In the genomic region with DNA sequence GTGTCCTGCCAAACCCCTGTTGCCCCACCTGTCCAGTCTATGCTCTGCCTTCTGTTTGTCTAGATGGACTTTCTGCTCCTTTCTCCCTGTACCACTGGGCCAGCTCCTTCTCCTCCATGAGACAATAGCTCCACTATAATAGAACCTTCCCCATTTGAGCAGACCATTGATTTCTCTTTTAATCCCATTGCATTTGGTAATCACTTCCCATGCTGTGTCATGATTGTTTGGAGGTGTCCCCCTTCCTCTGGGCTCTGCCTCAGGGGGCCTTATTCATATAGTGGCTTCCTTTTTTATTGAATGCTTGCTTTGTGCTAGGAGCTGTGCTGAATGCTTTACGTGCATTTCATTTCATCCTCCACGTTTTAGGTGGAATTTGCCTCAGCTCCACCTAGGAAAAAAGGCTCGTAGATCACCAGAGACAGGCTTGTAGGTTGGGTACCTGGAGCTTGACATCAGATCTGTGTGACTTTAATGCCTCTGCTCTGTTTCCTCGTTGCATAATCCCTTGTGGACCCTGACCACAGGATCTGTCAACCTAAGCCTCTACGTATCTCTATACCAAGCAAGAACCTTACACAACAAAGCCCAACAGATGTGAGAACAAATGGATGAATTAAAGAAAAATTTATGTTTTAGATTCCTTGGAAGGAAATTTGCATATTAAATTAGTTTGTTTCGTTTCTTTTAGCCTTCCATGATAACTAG, we compare ENCODE assay signal across 1 cellular context.
TF ChIP-seq lines count a peak whose summit lies in the region.

No MANE protein-coding gene starts in this region.

TF ChIP-seq in HepG2, 621 proteins besides CTCF, POLR2A, EP300 and RAD21 (continued from another document):
- TF ChIP-seq, protein P1, sequence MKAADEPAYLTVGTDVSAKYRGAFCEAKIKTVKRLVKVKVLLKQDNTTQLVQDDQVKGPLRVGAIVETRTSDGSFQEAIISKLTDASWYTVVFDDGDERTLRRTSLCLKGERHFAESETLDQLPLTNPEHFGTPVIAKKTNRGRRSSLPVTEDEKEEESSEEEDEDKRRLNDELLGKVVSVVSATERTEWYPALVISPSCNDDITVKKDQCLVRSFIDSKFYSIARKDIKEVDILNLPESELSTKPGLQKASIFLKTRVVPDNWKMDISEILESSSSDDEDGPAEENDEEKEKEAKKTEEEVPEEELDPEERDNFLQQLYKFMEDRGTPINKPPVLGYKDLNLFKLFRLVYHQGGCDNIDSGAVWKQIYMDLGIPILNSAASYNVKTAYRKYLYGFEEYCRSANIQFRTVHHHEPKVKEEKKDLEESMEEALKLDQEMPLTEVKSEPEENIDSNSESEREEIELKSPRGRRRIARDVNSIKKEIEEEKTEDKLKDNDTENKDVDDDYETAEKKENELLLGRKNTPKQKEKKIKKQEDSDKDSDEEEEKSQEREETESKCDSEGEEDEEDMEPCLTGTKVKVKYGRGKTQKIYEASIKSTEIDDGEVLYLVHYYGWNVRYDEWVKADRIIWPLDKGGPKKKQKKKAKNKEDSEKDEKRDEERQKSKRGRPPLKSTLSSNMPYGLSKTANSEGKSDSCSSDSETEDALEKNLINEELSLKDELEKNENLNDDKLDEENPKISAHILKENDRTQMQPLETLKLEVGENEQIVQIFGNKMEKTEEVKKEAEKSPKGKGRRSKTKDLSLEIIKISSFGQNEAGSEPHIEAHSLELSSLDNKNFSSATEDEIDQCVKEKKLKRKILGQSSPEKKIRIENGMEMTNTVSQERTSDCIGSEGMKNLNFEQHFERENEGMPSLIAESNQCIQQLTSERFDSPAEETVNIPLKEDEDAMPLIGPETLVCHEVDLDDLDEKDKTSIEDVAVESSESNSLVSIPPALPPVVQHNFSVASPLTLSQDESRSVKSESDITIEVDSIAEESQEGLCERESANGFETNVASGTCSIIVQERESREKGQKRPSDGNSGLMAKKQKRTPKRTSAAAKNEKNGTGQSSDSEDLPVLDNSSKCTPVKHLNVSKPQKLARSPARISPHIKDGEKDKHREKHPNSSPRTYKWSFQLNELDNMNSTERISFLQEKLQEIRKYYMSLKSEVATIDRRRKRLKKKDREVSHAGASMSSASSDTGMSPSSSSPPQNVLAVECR (CRISPR knock-in tag; IDR thresholded peaks at IDR 0.05; ENCODE audit: borderline replicate concordance) = peak; percentile 31; the same call in 1 of the 2 replicates
- TF ChIP-seq, protein P2, sequence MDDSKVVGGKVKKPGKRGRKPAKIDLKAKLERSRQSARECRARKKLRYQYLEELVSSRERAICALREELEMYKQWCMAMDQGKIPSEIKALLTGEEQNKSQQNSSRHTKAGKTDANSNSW (CRISPR knock-in tag; IDR thresholded peaks at IDR 0.05; ENCODE audit: borderline replicate concordance) = no peak
- TF ChIP-seq, protein P3, sequence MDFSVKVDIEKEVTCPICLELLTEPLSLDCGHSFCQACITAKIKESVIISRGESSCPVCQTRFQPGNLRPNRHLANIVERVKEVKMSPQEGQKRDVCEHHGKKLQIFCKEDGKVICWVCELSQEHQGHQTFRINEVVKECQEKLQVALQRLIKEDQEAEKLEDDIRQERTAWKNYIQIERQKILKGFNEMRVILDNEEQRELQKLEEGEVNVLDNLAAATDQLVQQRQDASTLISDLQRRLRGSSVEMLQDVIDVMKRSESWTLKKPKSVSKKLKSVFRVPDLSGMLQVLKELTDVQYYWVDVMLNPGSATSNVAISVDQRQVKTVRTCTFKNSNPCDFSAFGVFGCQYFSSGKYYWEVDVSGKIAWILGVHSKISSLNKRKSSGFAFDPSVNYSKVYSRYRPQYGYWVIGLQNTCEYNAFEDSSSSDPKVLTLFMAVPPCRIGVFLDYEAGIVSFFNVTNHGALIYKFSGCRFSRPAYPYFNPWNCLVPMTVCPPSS (IDR thresholded peaks at IDR 0.05) = no peak
- TF ChIP-seq ZNF563 (CRISPR knock-in tag; IDR thresholded peaks at IDR 0.05) (no peak), ZFP82 (CRISPR knock-in tag; IDR thresholded peaks at IDR 0.05; ENCODE audit: borderline replicate concordance) (no peak), SAP130 (CRISPR knock-in tag; IDR thresholded peaks at IDR 0.05; ENCODE audit: low read depth) (peak; percentile 44), MED1 (CRISPR knock-in tag; IDR thresholded peaks at IDR 0.05) (peak; percentile 34; the same call in 1 of the 2 replicates), GABPA (IDR thresholded peaks at IDR 0.05; ENCODE audit: low read depth, low read length) (no peak), GABPA (CRISPR knock-in tag; IDR thresholded peaks at IDR 0.05; ENCODE audit: low read depth) (no peak), IRX3 (CRISPR knock-in tag; IDR thresholded peaks at IDR 0.05; ENCODE audit: borderline replicate concordance, low read depth) (no peak), TBX3 (IDR thresholded peaks at IDR 0.05; ENCODE audit: borderline replicate concordance) (no peak), HNF4A (CRISPR knock-in tag; IDR thresholded peaks at IDR 0.05) (peak; percentile 88), PHF8 (CRISPR knock-in tag; IDR thresholded peaks at IDR 0.05) (no peak), ETV6 (CRISPR knock-in tag; conservative IDR thresholded peaks at IDR 0.05) (no peak), ZBTB21 (CRISPR knock-in tag; IDR thresholded peaks at IDR 0.05) (no peak), NR2F6 (IDR thresholded peaks at IDR 0.05) (no peak), NR2F6 (CRISPR knock-in tag; IDR thresholded peaks at IDR 0.05) (no peak), ZNF260 (CRISPR knock-in tag; IDR thresholded peaks at IDR 0.05; ENCODE audit: borderline replicate concordance, low read depth) (no peak), ZNF501 (CRISPR knock-in tag; IDR thresholded peaks at IDR 0.05) (no peak), PCBP1 (IDR thresholded peaks at IDR 0.05; ENCODE audit: borderline replicate concordance, low read depth, low read length) (no peak), NFIC (IDR thresholded peaks at IDR 0.05; ENCODE audit: low read length) (no peak), ZNF879 (CRISPR knock-in tag; IDR thresholded peaks at IDR 0.05) (no peak), YY1 (IDR thresholded peaks at IDR 0.05; ENCODE audit: insufficient read depth, insufficient replicate concordance, low read depth, low read length) (no peak), NCOA2 (CRISPR knock-in tag; IDR thresholded peaks at IDR 0.05) (no peak), IKZF4 (CRISPR knock-in tag; IDR thresholded peaks at IDR 0.05; ENCODE audit: borderline replicate concordance, low read depth, not compliant biosample characterization) (no peak)
- TF ChIP-seq, protein P4, sequence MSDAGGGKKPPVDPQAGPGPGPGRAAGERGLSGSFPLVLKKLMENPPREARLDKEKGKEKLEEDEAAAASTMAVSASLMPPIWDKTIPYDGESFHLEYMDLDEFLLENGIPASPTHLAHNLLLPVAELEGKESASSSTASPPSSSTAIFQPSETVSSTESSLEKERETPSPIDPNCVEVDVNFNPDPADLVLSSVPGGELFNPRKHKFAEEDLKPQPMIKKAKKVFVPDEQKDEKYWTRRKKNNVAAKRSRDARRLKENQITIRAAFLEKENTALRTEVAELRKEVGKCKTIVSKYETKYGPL (CRISPR knock-in tag; IDR thresholded peaks at IDR 0.05) = peak; percentile 96
- TF ChIP-seq, protein P5, sequence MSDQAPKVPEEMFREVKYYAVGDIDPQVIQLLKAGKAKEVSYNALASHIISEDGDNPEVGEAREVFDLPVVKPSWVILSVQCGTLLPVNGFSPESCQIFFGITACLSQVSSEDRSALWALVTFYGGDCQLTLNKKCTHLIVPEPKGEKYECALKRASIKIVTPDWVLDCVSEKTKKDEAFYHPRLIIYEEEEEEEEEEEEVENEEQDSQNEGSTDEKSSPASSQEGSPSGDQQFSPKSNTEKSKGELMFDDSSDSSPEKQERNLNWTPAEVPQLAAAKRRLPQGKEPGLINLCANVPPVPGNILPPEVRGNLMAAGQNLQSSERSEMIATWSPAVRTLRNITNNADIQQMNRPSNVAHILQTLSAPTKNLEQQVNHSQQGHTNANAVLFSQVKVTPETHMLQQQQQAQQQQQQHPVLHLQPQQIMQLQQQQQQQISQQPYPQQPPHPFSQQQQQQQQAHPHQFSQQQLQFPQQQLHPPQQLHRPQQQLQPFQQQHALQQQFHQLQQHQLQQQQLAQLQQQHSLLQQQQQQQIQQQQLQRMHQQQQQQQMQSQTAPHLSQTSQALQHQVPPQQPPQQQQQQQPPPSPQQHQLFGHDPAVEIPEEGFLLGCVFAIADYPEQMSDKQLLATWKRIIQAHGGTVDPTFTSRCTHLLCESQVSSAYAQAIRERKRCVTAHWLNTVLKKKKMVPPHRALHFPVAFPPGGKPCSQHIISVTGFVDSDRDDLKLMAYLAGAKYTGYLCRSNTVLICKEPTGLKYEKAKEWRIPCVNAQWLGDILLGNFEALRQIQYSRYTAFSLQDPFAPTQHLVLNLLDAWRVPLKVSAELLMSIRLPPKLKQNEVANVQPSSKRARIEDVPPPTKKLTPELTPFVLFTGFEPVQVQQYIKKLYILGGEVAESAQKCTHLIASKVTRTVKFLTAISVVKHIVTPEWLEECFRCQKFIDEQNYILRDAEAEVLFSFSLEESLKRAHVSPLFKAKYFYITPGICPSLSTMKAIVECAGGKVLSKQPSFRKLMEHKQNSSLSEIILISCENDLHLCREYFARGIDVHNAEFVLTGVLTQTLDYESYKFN (CRISPR knock-in tag; conservative IDR thresholded peaks at IDR 0.05) = 0 out of 2 replicates have a peak, but pooled peaks have one; percentile 28
- TF ChIP-seq, protein P6, sequence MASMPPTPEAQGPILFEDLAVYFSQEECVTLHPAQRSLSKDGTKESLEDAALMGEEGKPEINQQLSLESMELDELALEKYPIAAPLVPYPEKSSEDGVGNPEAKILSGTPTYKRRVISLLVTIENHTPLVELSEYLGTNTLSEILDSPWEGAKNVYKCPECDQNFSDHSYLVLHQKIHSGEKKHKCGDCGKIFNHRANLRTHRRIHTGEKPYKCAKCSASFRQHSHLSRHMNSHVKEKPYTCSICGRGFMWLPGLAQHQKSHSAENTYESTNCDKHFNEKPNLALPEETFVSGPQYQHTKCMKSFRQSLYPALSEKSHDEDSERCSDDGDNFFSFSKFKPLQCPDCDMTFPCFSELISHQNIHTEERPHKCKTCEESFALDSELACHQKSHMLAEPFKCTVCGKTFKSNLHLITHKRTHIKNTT (CRISPR knock-in tag; IDR thresholded peaks at IDR 0.05) = no peak
- TF ChIP-seq, protein P7, sequence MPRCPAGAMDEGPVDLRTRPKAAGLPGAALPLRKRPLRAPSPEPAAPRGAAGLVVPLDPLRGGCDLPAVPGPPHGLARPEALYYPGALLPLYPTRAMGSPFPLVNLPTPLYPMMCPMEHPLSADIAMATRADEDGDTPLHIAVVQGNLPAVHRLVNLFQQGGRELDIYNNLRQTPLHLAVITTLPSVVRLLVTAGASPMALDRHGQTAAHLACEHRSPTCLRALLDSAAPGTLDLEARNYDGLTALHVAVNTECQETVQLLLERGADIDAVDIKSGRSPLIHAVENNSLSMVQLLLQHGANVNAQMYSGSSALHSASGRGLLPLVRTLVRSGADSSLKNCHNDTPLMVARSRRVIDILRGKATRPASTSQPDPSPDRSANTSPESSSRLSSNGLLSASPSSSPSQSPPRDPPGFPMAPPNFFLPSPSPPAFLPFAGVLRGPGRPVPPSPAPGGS (CRISPR knock-in tag; IDR thresholded peaks at IDR 0.05) = no peak
- TF ChIP-seq, protein P8, sequence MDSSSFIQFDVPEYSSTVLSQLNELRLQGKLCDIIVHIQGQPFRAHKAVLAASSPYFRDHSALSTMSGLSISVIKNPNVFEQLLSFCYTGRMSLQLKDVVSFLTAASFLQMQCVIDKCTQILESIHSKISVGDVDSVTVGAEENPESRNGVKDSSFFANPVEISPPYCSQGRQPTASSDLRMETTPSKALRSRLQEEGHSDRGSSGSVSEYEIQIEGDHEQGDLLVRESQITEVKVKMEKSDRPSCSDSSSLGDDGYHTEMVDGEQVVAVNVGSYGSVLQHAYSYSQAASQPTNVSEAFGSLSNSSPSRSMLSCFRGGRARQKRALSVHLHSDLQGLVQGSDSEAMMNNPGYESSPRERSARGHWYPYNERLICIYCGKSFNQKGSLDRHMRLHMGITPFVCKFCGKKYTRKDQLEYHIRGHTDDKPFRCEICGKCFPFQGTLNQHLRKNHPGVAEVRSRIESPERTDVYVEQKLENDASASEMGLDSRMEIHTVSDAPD (CRISPR knock-in tag; IDR thresholded peaks at IDR 0.05) = no peak
- TF ChIP-seq, protein P9, sequence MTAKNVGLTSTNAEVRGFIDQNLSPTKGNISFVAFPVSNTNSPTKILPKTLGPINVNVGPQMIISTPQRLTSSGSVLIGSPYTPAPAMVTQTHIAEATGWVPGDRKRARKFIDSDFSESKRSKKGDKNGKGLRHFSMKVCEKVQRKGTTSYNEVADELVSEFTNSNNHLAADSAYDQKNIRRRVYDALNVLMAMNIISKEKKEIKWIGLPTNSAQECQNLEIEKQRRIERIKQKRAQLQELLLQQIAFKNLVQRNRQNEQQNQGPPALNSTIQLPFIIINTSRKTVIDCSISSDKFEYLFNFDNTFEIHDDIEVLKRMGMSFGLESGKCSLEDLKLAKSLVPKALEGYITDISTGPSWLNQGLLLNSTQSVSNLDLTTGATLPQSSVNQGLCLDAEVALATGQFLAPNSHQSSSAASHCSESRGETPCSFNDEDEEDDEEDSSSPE (CRISPR knock-in tag; IDR thresholded peaks at IDR 0.05) = no peak
